22 cellular contexts compared by ENCODE assay signal in genomic region chr1:79847715-79848114, GRCh38.
A peak's percentile ranks its signal among the peaks of the same experiment; 100 is the strongest.
DNase-seq lines count a peak whose midpoint lies in the region; ATAC-seq lines count a peak whose summit lies in the region.
"Had no signal": no experiment of that assay in that cellular context is flagged by ENCODE, and none has a peak within 500 bp of the region (broad histone marks: within the 10 kb centered on the region; RNA-seq: fewer than 3 reads in every experiment).

No MANE protein-coding gene starts in this region.

- DNase-seq in DMS153 (lab: John Stamatoyannopoulos, UW) (peak; percentile 18), DMS153 treated with DMSO at 0.1 percent for 48 hours (lab: John Stamatoyannopoulos, UW; ENCODE audit: unreplicated experiment) (no peak), NCI-H187 (lab: John Stamatoyannopoulos, UW) (peak; percentile 11 to 45), ecto neural progenitor cell (ENCODE audit: low spot score) (peak; percentile 53), cortex of kidney (lab: John Stamatoyannopoulos, UW) (no peak)
- DNase-seq: activated CD4-positive, alpha-beta T cell treated with anti-CD3 and anti-CD28 coated beads for 48 hours; BE2C; dorsolateral prefrontal cortex; esophagus squamous epithelium; immature natural killer cell; MG63; NCI-H2081 treated with DMSO at 0.1 percent for 48 hours; NCI-H748 treated with DMSO at 0.1 percent for 48 hours; Peyer's patch; psoas muscle; stimulated activated CD4-positive, alpha-beta T cell treated with anti-CD3 and anti-CD28 coated beads, Interleukin-12 subunit alpha, Interleukin-12 subunit beta, amount 100 ng/mL, for 4 hours had no signal

- ATAC-seq in HG02678 (IDR thresholded peaks at IDR 0.05; ENCODE audit: unreplicated experiment) (no peak), GM21390 (IDR thresholded peaks at IDR 0.05; ENCODE audit: unreplicated experiment) (no peak)
- ATAC-seq: natural killer cell treated with Interleukin-12 subunit alpha and Interleukin-12 subunit beta and Interleukin-15 and Interleukin-18, amount 100 ng/mL, for 72 hours; psoas muscle had no signal

- H3K9me3 ChIP-seq in neuron (ENCODE audit: low read length): no peaks in the 10 kb centered on the region
- H3K9me3 ChIP-seq: BE2C, esophagus squamous epithelium, MG63, Peyer's patch, psoas muscle, thoracic aorta had no signal

- H3K4me1 ChIP-seq in neuron (ENCODE audit: insufficient read depth, low read length): peaks cover 26% of the 10 kb centered on the region
- H3K4me1 ChIP-seq: BE2C, esophagus squamous epithelium, Peyer's patch, psoas muscle had no signal

- no peak overlapping the region for H3K4me3 ChIP-seq in neuron (ENCODE audit: low read length)
- H3K4me3 ChIP-seq: cardiac muscle cell, dorsolateral prefrontal cortex, esophagus squamous epithelium, MG63, Peyer's patch, psoas muscle, thoracic aorta had no signal

- H3K27me3 ChIP-seq in neuron (ENCODE audit: insufficient read depth, low read length): no peaks in the 10 kb centered on the region
- H3K27me3 ChIP-seq: BE2C, cardiac muscle cell, dorsolateral prefrontal cortex, esophagus squamous epithelium, MG63, Peyer's patch had no signal

- H3K36me3 ChIP-seq in neuron (ENCODE audit: insufficient read depth, low read length): no peaks in the 10 kb centered on the region
- H3K36me3 ChIP-seq: BE2C, cardiac muscle cell, esophagus squamous epithelium, MG63, Peyer's patch, thoracic aorta had no signal

- peak overlapping the region; percentile 80 for H2AFZ ChIP-seq in neuron (ENCODE audit: low read depth, low read length)

Comparison
In these comparisons a context has a peak if more than half of its experiments do, and no peak if none do; other contexts are left out.
1. DNase-seq: peak in DMS153 (single experiment), NCI-H187 (2 of 2) and ecto neural progenitor cell (single experiment); none in DMS153 treated with DMSO at 0.1 percent for 48 hours (single experiment) and cortex of kidney (single experiment).